32 cellular contexts compared by ENCODE assay signal in the genomic region with DNA sequence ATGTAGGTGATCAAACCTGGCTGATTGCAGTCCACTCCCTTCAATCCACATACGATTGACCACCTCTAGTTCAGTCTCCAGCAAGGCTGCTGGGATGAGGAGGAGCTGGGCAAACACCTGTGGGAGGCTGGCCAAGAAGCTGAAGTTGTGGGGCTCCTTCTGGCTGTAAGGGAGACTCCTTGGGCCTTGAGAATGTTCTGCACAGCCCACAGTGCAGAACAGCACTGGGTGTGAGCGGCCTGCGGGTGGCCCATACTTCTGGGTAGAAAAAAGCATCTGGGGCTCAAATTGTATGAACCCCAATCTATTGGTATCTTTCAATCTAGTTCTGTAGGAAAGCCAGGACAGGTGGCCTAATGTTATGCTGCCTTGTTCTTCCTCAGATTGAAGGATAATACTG.
"Had no signal": no experiment of that assay in that cellular context is flagged by ENCODE, and none has a peak within 500 bp of the region (broad histone marks: within the 10 kb centered on the region; RNA-seq: fewer than 3 reads in every experiment).

No MANE protein-coding gene starts in this region.

- H3K27me3 Mint-ChIP-seq: activated CD4-positive, alpha-beta memory T cell treated with anti-CD3 and anti-CD28 coated beads for 36 hours; activated CD4-positive, alpha-beta T cell treated with anti-CD3 and anti-CD28 coated beads for 36 hours; activated CD4-positive, alpha-beta T cell treated with anti-CD3 and anti-CD28 coated beads, Interleukin-2, amount 10 ng/mL, durations not matched to agents 24 days and 14 days; activated CD8-positive, alpha-beta memory T cell treated with anti-CD3 and anti-CD28 coated beads, Interleukin-2, amount 10 ng/mL, durations not matched to agents 7 days and 5 days; activated naive CD4-positive, alpha-beta T cell treated with anti-CD3 and anti-CD28 coated beads, Interleukin-2, amount 10 ng/mL, durations not matched to agents 7 days and 5 days; activated naive CD8-positive, alpha-beta T cell treated with anti-CD3 and anti-CD28 coated beads, Interleukin-2, amount 10 ng/mL, durations not matched to agents 7 days and 5 days; brain; T-helper 17 cell had no signal

- H3K9me3 ChIP-seq: ascending aorta, breast epithelium, colonic mucosa had no signal

- H3K27ac ChIP-seq: ascending aorta, breast epithelium, cardiac muscle cell, colonic mucosa, WERI-Rb-1 had no signal

- H3K4me3 Mint-ChIP-seq: activated CD4-positive, alpha-beta memory T cell treated with anti-CD3 and anti-CD28 coated beads for 36 hours; activated CD4-positive, alpha-beta T cell treated with anti-CD3 and anti-CD28 coated beads for 36 hours; activated CD4-positive, alpha-beta T cell treated with anti-CD3 and anti-CD28 coated beads, Interleukin-2, amount 10 ng/mL, durations not matched to agents 24 days and 14 days; activated CD8-positive, alpha-beta memory T cell treated with anti-CD3 and anti-CD28 coated beads, Interleukin-2, amount 10 ng/mL, durations not matched to agents 7 days and 5 days; activated CD8-positive, alpha-beta T cell treated with anti-CD3 and anti-CD28 coated beads, Interleukin-2, amount 10 ng/mL, durations not matched to agents 7 days and 5 days; activated naive CD4-positive, alpha-beta T cell treated with anti-CD3 and anti-CD28 coated beads, Interleukin-2, amount 10 ng/mL, durations not matched to agents 7 days and 5 days; activated naive CD8-positive, alpha-beta T cell treated with anti-CD3 and anti-CD28 coated beads, Interleukin-2, amount 10 ng/mL, durations not matched to agents 7 days and 5 days; activated T-helper 1 cell treated with anti-CD3 and anti-CD28 coated beads, Interleukin-12 subunit alpha, Interleukin-12 subunit beta, Interleukin-2, Interleukin-4 antibody, amounts not matched to agents 30 ng/mL and 10 ng/mL and 1 ng/mL, durations not matched to agents 14 hours and 24 hours and 36 hours; brain; endodermal cell; T-helper 17 cell; T-helper 2 cell treated with Interferon-gamma antibody and Interleukin-4, amounts not matched to agents 5 μg/mL and 100 μg/mL, for 36 hours had no signal

- H3K27me3 ChIP-seq: ascending aorta, breast epithelium, cardiac muscle cell, colonic mucosa had no signal

- H3K27ac Mint-ChIP-seq: activated CD4-positive, alpha-beta memory T cell treated with anti-CD3 and anti-CD28 coated beads for 36 hours; activated CD4-positive, alpha-beta T cell treated with anti-CD3 and anti-CD28 coated beads for 36 hours; activated CD4-positive, alpha-beta T cell treated with anti-CD3 and anti-CD28 coated beads, Interleukin-2, amount 10 ng/mL, durations not matched to agents 24 days and 14 days; activated CD8-positive, alpha-beta memory T cell treated with anti-CD3 and anti-CD28 coated beads, Interleukin-2, amount 10 ng/mL, durations not matched to agents 7 days and 5 days; activated CD8-positive, alpha-beta T cell treated with anti-CD3 and anti-CD28 coated beads, Interleukin-2, amount 10 ng/mL, durations not matched to agents 7 days and 5 days; activated naive CD4-positive, alpha-beta T cell treated with anti-CD3 and anti-CD28 coated beads, Interleukin-2, amount 10 ng/mL, durations not matched to agents 7 days and 5 days; activated naive CD4-positive, alpha-beta T cell treated with anti-CD3 and anti-CD28 coated beads, Interleukin-2, amount 50 U/mL, for 72 hours; activated naive CD8-positive, alpha-beta T cell treated with anti-CD3 and anti-CD28 coated beads, Interleukin-2, amount 10 ng/mL, durations not matched to agents 7 days and 5 days; activated T-helper 1 cell treated with anti-CD3 and anti-CD28 coated beads, Interleukin-12 subunit alpha, Interleukin-12 subunit beta, Interleukin-2, Interleukin-4 antibody, amounts not matched to agents 30 ng/mL and 10 ng/mL and 1 ng/mL, durations not matched to agents 14 hours and 24 hours and 36 hours; activated T-helper 2 cell treated with anti-CD3 and anti-CD28 coated beads, Interferon-gamma antibody, Interleukin-2, Interleukin-4, amounts not matched to agents 10 μg/mL and 5 μg/mL and 100 μg/mL, durations not matched to agents 14 hours and 24 hours and 36 hours; brain; endodermal cell; T-helper 17 cell; T-helper 2 cell treated with Interferon-gamma antibody and Interleukin-4, amounts not matched to agents 5 μg/mL and 100 μg/mL, for 36 hours had no signal

- H3K9me3 Mint-ChIP-seq: activated CD4-positive, alpha-beta T cell treated with anti-CD3 and anti-CD28 coated beads, Interleukin-2, amount 10 ng/mL, durations not matched to agents 24 days and 14 days; activated naive CD4-positive, alpha-beta T cell treated with anti-CD3 and anti-CD28 coated beads, Interleukin-2, amount 10 ng/mL, durations not matched to agents 7 days and 5 days; activated naive CD8-positive, alpha-beta T cell treated with anti-CD3 and anti-CD28 coated beads, Interleukin-2, amount 10 ng/mL, durations not matched to agents 7 days and 5 days; activated T-helper 1 cell treated with anti-CD3 and anti-CD28 coated beads, Interleukin-12 subunit alpha, Interleukin-12 subunit beta, Interleukin-2, Interleukin-4 antibody, amounts not matched to agents 30 ng/mL and 10 ng/mL and 1 ng/mL, durations not matched to agents 14 hours and 24 hours and 36 hours; activated T-helper 2 cell treated with anti-CD3 and anti-CD28 coated beads, Interferon-gamma antibody, Interleukin-2, Interleukin-4, amounts not matched to agents 10 μg/mL and 5 μg/mL and 100 μg/mL, durations not matched to agents 14 hours and 24 hours and 36 hours; brain; endodermal cell; T-helper 2 cell treated with Interferon-gamma antibody and Interleukin-4, amounts not matched to agents 5 μg/mL and 100 μg/mL, for 36 hours had no signal

- H3K36me3 ChIP-seq: ascending aorta, breast epithelium, cardiac muscle cell, colonic mucosa, WERI-Rb-1 had no signal

- H3K4me1 ChIP-seq: ascending aorta, breast epithelium, colonic mucosa had no signal

- ATAC-seq: activated CD4-positive, alpha-beta T cell treated with anti-CD3 and anti-CD28 coated beads for 36 hours; activated CD8-positive, alpha-beta memory T cell treated with anti-CD3 and anti-CD28 coated beads, Interleukin-2, amount 10 ng/mL, durations not matched to agents 7 days and 5 days; activated CD8-positive, alpha-beta T cell treated with anti-CD3 and anti-CD28 coated beads, Interleukin-2, amount 10 ng/mL, durations not matched to agents 7 days and 5 days; activated naive CD4-positive, alpha-beta T cell treated with anti-CD3 and anti-CD28 coated beads, Interleukin-2, amount 50 U/mL, for 72 hours; esophagus mucosa; T-helper 17 cell had no signal

- H3K36me3 Mint-ChIP-seq: activated CD4-positive, alpha-beta memory T cell treated with anti-CD3 and anti-CD28 coated beads for 36 hours; activated CD8-positive, alpha-beta memory T cell treated with anti-CD3 and anti-CD28 coated beads, Interleukin-2, amount 10 ng/mL, durations not matched to agents 7 days and 5 days; activated naive CD4-positive, alpha-beta T cell treated with anti-CD3 and anti-CD28 coated beads, Interleukin-2, amount 10 ng/mL, durations not matched to agents 7 days and 5 days; activated naive CD4-positive, alpha-beta T cell treated with anti-CD3 and anti-CD28 coated beads, Interleukin-2, amount 50 U/mL, for 72 hours; activated naive CD8-positive, alpha-beta T cell treated with anti-CD3 and anti-CD28 coated beads, Interleukin-2, amount 10 ng/mL, durations not matched to agents 7 days and 5 days; brain had no signal

- H3K4me1 Mint-ChIP-seq: activated CD4-positive, alpha-beta T cell treated with anti-CD3 and anti-CD28 coated beads for 36 hours; activated CD4-positive, alpha-beta T cell treated with anti-CD3 and anti-CD28 coated beads, Interleukin-2, amount 10 ng/mL, durations not matched to agents 24 days and 14 days; activated CD8-positive, alpha-beta memory T cell treated with anti-CD3 and anti-CD28 coated beads, Interleukin-2, amount 10 ng/mL, durations not matched to agents 7 days and 5 days; activated naive CD4-positive, alpha-beta T cell treated with anti-CD3 and anti-CD28 coated beads, Interleukin-2, amount 10 ng/mL, durations not matched to agents 7 days and 5 days; activated naive CD8-positive, alpha-beta T cell treated with anti-CD3 and anti-CD28 coated beads, Interleukin-2, amount 10 ng/mL, durations not matched to agents 7 days and 5 days; brain; T-helper 17 cell had no signal

- DNase-seq: activated CD4-positive, alpha-beta memory T cell treated with anti-CD3 and anti-CD28 coated beads for 36 hours; activated CD4-positive, alpha-beta T cell treated with anti-CD3 and anti-CD28 coated beads for 36 hours; activated CD4-positive, alpha-beta T cell treated with anti-CD3 and anti-CD28 coated beads, Interleukin-2, amount 10 ng/mL, durations not matched to agents 24 days and 14 days; activated CD4-positive, CD25-positive, alpha-beta regulatory T cell; activated CD4-positive, CD25-positive, alpha-beta regulatory T cell treated with anti-CD3 and anti-CD28 coated beads, Interleukin-2, amount 50 U/mL, for 72 hours; activated CD8-positive, alpha-beta memory T cell treated with anti-CD3 and anti-CD28 coated beads, Interleukin-2, amount 10 ng/mL, durations not matched to agents 7 days and 5 days; activated CD8-positive, alpha-beta memory T cell treated with anti-CD3 and anti-CD28 coated beads, Interleukin-2, amount 50 U/mL, for 4 hours; activated CD8-positive, alpha-beta T cell treated with anti-CD3 and anti-CD28 coated beads, Interleukin-2, amount 10 ng/mL, durations not matched to agents 7 days and 5 days; activated effector memory CD4-positive, alpha-beta T cell treated with anti-CD3 and anti-CD28 coated beads, Interleukin-2, amount 50 U/mL, for 16 hours; activated naive CD4-positive, alpha-beta T cell treated with anti-CD3 and anti-CD28 coated beads, Interleukin-2, amount 10 ng/mL, durations not matched to agents 7 days and 5 days; activated naive CD8-positive, alpha-beta T cell treated with anti-CD3 and anti-CD28 coated beads, Interleukin-2, amount 10 ng/mL, durations not matched to agents 7 days and 5 days; activated T-cell treated with anti-CD3 and anti-CD28 coated beads, Interleukin-2, amount 50 U/mL, for 1 hour; activated T-cell treated with anti-CD3 and anti-CD28 coated beads, Interleukin-2, amount 50 U/mL, for 48 hours; central memory CD4-positive, alpha-beta T cell; cerebellar nuclear complex; colonic mucosa; effector memory CD4-positive, alpha-beta T cell; endodermal cell; foreskin fibroblast; head of caudate nucleus; T-helper 17 cell; T1000; WERI-Rb-1 had no signal

- H3K4me3 ChIP-seq: ascending aorta, breast epithelium, cardiac muscle cell, colonic mucosa had no signal
